Comparison of ENCODE assay signal across 8 cellular contexts in the genomic region with DNA sequence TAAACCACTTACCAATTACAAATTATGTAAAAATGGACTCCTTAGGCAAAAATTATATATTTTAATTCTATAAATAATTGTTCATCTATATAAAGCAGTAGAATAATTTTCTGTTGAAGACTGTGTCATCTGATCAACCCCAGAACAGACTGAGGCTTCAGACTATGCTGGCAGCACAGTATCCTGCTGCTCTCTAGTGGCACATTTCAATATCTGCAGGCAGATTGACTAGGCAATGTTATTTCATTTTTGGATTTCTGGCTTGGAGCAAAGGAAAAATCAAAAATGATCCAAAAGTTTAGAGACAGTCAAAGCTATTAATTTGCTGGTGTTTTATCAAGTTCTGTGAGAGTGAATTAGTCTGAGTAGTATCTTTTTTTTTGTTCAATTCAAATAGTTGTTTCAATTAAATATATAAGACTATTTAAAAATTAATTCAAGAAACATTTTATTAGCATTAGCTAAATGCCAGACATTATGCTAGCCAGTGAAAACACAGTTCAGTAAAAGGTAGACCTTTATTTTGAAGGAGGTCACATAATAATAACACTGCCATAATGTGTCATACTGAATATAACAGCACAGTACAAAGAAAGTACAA. TPM values are rescaled to one million over a fixed set of nuclear protein-coding genes. Genes with fewer than 3 reads are reported as not detected.
DNase-seq lines count a peak whose midpoint lies in the region; ATAC-seq lines count a peak whose summit lies in the region.

No MANE protein-coding gene starts in this region.

- peak; percentile 9 for DNase-seq in NCI-H2107 treated with DMSO at 0.1 percent for 48 hours (lab: John Stamatoyannopoulos, UW; ENCODE audit: unreplicated experiment)
- DNase-seq in NCI-H2107 (lab: John Stamatoyannopoulos, UW), result no peak
- peak; percentile 28 for DNase-seq in RPMI8226
- DNase-seq in dermis blood vessel endothelial cell, result peak; percentile 64
- peak; percentile 63 for DNase-seq in midbrain (lab: John Stamatoyannopoulos, UW)
- DNase-seq in NK-92 treated with Interleukin-12 subunit alpha and Interleukin-12 subunit beta, amount 100 ng/mL, for 24 hours (lab: John Stamatoyannopoulos, UW), result no peak

- ATAC-seq in GM19397 (IDR thresholded peaks at IDR 0.05; ENCODE audit: unreplicated experiment), result peak; percentile 81
- ATAC-seq in HG03565 (IDR thresholded peaks at IDR 0.05; ENCODE audit: unreplicated experiment), result peak; percentile 75

RNA-seq across cellular contexts. Expression of a gene that starts 21.3 kb away (rescaled TPM):
- 1.2 and 2.4 TPM in 2 replicates for total RNA-seq in dermis blood vessel endothelial cell

RNA-seq across cellular contexts. Expression of a gene that starts 49.6 kb away (rescaled TPM):
- 0.09 TPM in 1 of 2 replicates, not detected in the other for total RNA-seq in dermis blood vessel endothelial cell

Comparison
In these comparisons a context has a peak if more than half of its experiments do, and no peak if none do; other contexts are left out.
1. DNase-seq: peak in NCI-H2107 treated with DMSO at 0.1 percent for 48 hours (single experiment), RPMI8226 (single experiment), dermis blood vessel endothelial cell (single experiment) and midbrain (single experiment); none in NCI-H2107 (single experiment) and NK-92 treated with Interleukin-12 subunit alpha and Interleukin-12 subunit beta, amount 100 ng/mL, for 24 hours (single experiment).